ENCODE assay signal across 22 cellular contexts in the genomic region with DNA sequence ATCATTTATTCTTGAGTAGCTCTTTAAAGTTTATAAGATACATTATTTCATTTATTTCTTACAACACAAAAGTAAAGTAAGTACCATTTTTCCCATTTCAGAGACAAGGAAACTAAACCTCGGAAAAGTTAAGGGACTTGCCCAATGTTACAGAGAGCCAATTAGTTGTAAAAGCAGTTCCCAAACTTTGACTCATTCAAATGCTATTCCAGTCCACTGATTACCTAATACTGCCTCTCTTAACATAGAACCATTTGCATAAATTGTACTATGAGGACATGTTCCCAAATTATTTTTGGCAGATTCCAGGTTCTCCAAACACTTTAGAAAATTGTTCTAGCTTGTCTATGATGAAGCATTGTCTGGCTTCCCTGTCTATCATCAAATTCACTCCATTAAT. TPM values are rescaled to one million over a fixed set of nuclear protein-coding genes. Genes with fewer than 3 reads are reported as not detected.
A peak's percentile ranks its signal among the peaks of the same experiment; 100 is the strongest.
DNase-seq lines count a peak whose midpoint lies in the region; ATAC-seq and TF ChIP-seq lines count a peak whose summit lies in the region.
"Had no signal": no experiment of that assay in that cellular context is flagged by ENCODE, and none has a peak within 500 bp of the region (broad histone marks: within the 10 kb centered on the region; RNA-seq: fewer than 3 reads in every experiment).

No MANE protein-coding gene starts in this region.

- H3K9ac ChIP-seq in adipocyte (ENCODE audit: low read length) = no peak overlapping the region
- H3K9ac ChIP-seq in Karpas-422 (ENCODE audit: low read length) = no peak overlapping the region
- H3K9ac ChIP-seq: BLaER1 treated with 17β-estradiol and CSF1 and Interleukin-3, amounts not matched to agents 10 nM and 100 nM had no signal

- H3K79me2 ChIP-seq in Karpas-422 (ENCODE audit: low read length) = no peaks in the 10 kb centered on the region

- no peaks in the 10 kb centered on the region for H3K9me2 ChIP-seq in Karpas-422 (replicated peaks; ENCODE audit: insufficient read depth, low read length)

- H3K36me3 ChIP-seq in adipocyte (ENCODE audit: control insufficient read depth, insufficient read depth, low read length, severe bottlenecking) = no peaks in the 10 kb centered on the region
- H3K36me3 ChIP-seq in Karpas-422 (ENCODE audit: insufficient read depth, low read length) = no peaks in the 10 kb centered on the region
- H3K36me3 ChIP-seq: BLaER1 treated with 17β-estradiol and CSF1 and Interleukin-3, amounts not matched to agents 10 nM and 100 nM; cardiac muscle cell; left ventricle myocardium inferior; spleen; upper lobe of left lung had no signal

- H3K4me3 Mint-ChIP-seq in activated CD8-positive, alpha-beta T cell treated with anti-CD3 and anti-CD28 coated beads for 36 hours = no peak overlapping the region
- H3K4me3 Mint-ChIP-seq: activated naive CD8-positive, alpha-beta T cell treated with anti-CD3 and anti-CD28 coated beads, Interleukin-2, amount 10 ng/mL, durations not matched to agents 7 days and 5 days; stimulated activated naive CD8-positive, alpha-beta T cell treated with anti-CD3 and anti-CD28 coated beads, Interleukin-15, amount 100 ng/mL, for 72 hours had no signal

- H3K4me3 ChIP-seq in adipocyte (ENCODE audit: low read length) (no peak overlapping the region), fibroblast of pulmonary artery (replicated peaks; ENCODE audit: low read depth, low read length) (no peak overlapping the region), Karpas-422 (ENCODE audit: low read length) (no peak overlapping the region)
- H3K4me3 ChIP-seq: BLaER1 treated with 17β-estradiol and CSF1 and Interleukin-3, amounts not matched to agents 10 nM and 100 nM; cardiac muscle cell; left ventricle myocardium inferior; spleen; upper lobe of left lung had no signal

- CTCF ChIA-PET in activated CD8-positive, alpha-beta T cell treated with anti-CD3 and anti-CD28 coated beads for 36 hours (lab: Charles Lee) = interaction anchor here (0.6 kb wide), 1 partner anchor 860 kb away, joined by 3 read pairs; no protein-coding TSS in a partner anchor

- ATAC-seq in HG03460 (IDR thresholded peaks at IDR 0.05; ENCODE audit: unreplicated experiment) = no peak
- no peak for ATAC-seq in activated CD8-positive, alpha-beta T cell treated with anti-CD3 and anti-CD28 coated beads for 36 hours
- ATAC-seq: stimulated activated naive CD8-positive, alpha-beta T cell treated with anti-CD3 and anti-CD28 coated beads, Interleukin-15, amount 100 ng/mL, for 72 hours had no signal

- H3K4me1 ChIP-seq in adipocyte (ENCODE audit: control insufficient read depth, insufficient read depth, low read length) (peaks cover 6% of the 10 kb centered on the region), Karpas-422 (ENCODE audit: low read length) (no peaks in the 10 kb centered on the region)
- H3K4me1 ChIP-seq: BLaER1 treated with 17β-estradiol and CSF1 and Interleukin-3, amounts not matched to agents 10 nM and 100 nM; left ventricle myocardium inferior; spleen; upper lobe of left lung had no signal

- H3K4me1 Mint-ChIP-seq in activated CD8-positive, alpha-beta T cell treated with anti-CD3 and anti-CD28 coated beads for 36 hours (ENCODE audit: low read depth) = no peaks in the 10 kb centered on the region
- H3K4me1 Mint-ChIP-seq: activated naive CD8-positive, alpha-beta T cell treated with anti-CD3 and anti-CD28 coated beads, Interleukin-2, amount 10 ng/mL, durations not matched to agents 7 days and 5 days; stimulated activated naive CD8-positive, alpha-beta T cell treated with anti-CD3 and anti-CD28 coated beads, Interleukin-15, amount 100 ng/mL, for 72 hours had no signal

- no peak overlapping the region for H3K27ac Mint-ChIP-seq in activated CD8-positive, alpha-beta T cell treated with anti-CD3 and anti-CD28 coated beads for 36 hours
- H3K27ac Mint-ChIP-seq: activated naive CD8-positive, alpha-beta T cell treated with anti-CD3 and anti-CD28 coated beads, Interleukin-2, amount 10 ng/mL, durations not matched to agents 7 days and 5 days; activated T-helper 2 cell treated with anti-CD3 and anti-CD28 coated beads, Interferon-gamma antibody, Interleukin-2, Interleukin-4, amounts not matched to agents 10 μg/mL and 5 μg/mL and 100 μg/mL, durations not matched to agents 14 hours and 24 hours and 36 hours; stimulated activated naive CD8-positive, alpha-beta T cell treated with anti-CD3 and anti-CD28 coated beads, Interleukin-15, amount 100 ng/mL, for 72 hours had no signal

- intact Hi-C loops in activated CD8-positive, alpha-beta T cell treated with anti-CD3 and anti-CD28 coated beads for 36 hours (cut with micrococcal nuclease) = no loop called here

- POLR2A ChIA-PET in activated CD8-positive, alpha-beta T cell treated with anti-CD3 and anti-CD28 coated beads for 36 hours (lab: Charles Lee) = no interaction called here

- H3K27me3 ChIP-seq in adipocyte (replicated peaks; ENCODE audit: control insufficient read depth, insufficient read depth, low read length) (no peaks in the 10 kb centered on the region), Karpas-422 (ENCODE audit: low read length) (no peaks in the 10 kb centered on the region)
- H3K27me3 ChIP-seq: cardiac muscle cell, spleen, upper lobe of left lung had no signal

- no peak for TF ChIP-seq CTCF in fibroblast of pulmonary artery (IDR thresholded peaks at IDR 0.05; ENCODE audit: low read length, missing control alignments)
- no peak for TF ChIP-seq CTCF in activated CD8-positive, alpha-beta T cell treated with anti-CD3 and anti-CD28 coated beads for 36 hours (IDR thresholded peaks at IDR 0.05)

- H3K27me3 Mint-ChIP-seq in activated CD8-positive, alpha-beta T cell treated with anti-CD3 and anti-CD28 coated beads for 36 hours = no peaks in the 10 kb centered on the region
- H3K27me3 Mint-ChIP-seq: activated naive CD8-positive, alpha-beta T cell treated with anti-CD3 and anti-CD28 coated beads, Interleukin-2, amount 10 ng/mL, durations not matched to agents 7 days and 5 days; stimulated activated naive CD8-positive, alpha-beta T cell treated with anti-CD3 and anti-CD28 coated beads, Interleukin-15, amount 100 ng/mL, for 72 hours had no signal

- H3K9me3 ChIP-seq in adipocyte (ENCODE audit: control insufficient read depth, low read length) = no peaks in the 10 kb centered on the region
- H3K9me3 ChIP-seq in Karpas-422 (ENCODE audit: low read length) = no peaks in the 10 kb centered on the region; the same call in 1 of the 2 replicates
- H3K9me3 ChIP-seq: BLaER1 treated with 17β-estradiol and CSF1 and Interleukin-3, amounts not matched to agents 10 nM and 100 nM; left ventricle myocardium inferior; spleen; upper lobe of left lung had no signal

- no peaks in the 10 kb centered on the region for H3K9me3 Mint-ChIP-seq in activated CD8-positive, alpha-beta T cell treated with anti-CD3 and anti-CD28 coated beads for 36 hours
- H3K9me3 Mint-ChIP-seq: activated naive CD8-positive, alpha-beta T cell treated with anti-CD3 and anti-CD28 coated beads, Interleukin-2, amount 10 ng/mL, durations not matched to agents 7 days and 5 days; activated T-helper 2 cell treated with anti-CD3 and anti-CD28 coated beads, Interferon-gamma antibody, Interleukin-2, Interleukin-4, amounts not matched to agents 10 μg/mL and 5 μg/mL and 100 μg/mL, durations not matched to agents 14 hours and 24 hours and 36 hours; stimulated activated naive CD8-positive, alpha-beta T cell treated with anti-CD3 and anti-CD28 coated beads, Interleukin-15, amount 100 ng/mL, for 72 hours had no signal

- H3K4me2 ChIP-seq in Karpas-422 (ENCODE audit: low read depth, low read length, poor library complexity, severe bottlenecking) = no peak overlapping the region
- H3K4me2 ChIP-seq: BLaER1 treated with 17β-estradiol and CSF1 and Interleukin-3, amounts not matched to agents 10 nM and 100 nM had no signal

- H3K27ac ChIP-seq in Karpas-422 (ENCODE audit: low read length) = no peak overlapping the region
- H3K27ac ChIP-seq: BLaER1 treated with 17β-estradiol and CSF1 and Interleukin-3, amounts not matched to agents 10 nM and 100 nM; cardiac muscle cell; left ventricle myocardium inferior; spleen; upper lobe of left lung had no signal

- no peaks in the 10 kb centered on the region for H3K36me3 Mint-ChIP-seq in activated CD8-positive, alpha-beta T cell treated with anti-CD3 and anti-CD28 coated beads for 36 hours (ENCODE audit: low read depth)
- H3K36me3 Mint-ChIP-seq: activated naive CD8-positive, alpha-beta T cell treated with anti-CD3 and anti-CD28 coated beads, Interleukin-2, amount 10 ng/mL, durations not matched to agents 7 days and 5 days had no signal

- peak; percentile 80 for DNase-seq in EH (ENCODE audit: low read depth)
- DNase-seq in adipocyte (ENCODE audit: low read depth) = peak; percentile 60
- DNase-seq in fibroblast of pulmonary artery (ENCODE audit: low read depth) = peak; percentile 24
- DNase-seq in renal cortical epithelial cell (ENCODE audit: low read depth) = peak; percentile 69
- DNase-seq in Karpas-422 = no peak
- DNase-seq in RKO (ENCODE audit: low spot score) = no peak
- DNase-seq in activated CD8-positive, alpha-beta T cell treated with anti-CD3 and anti-CD28 coated beads for 36 hours = no peak
- DNase-seq: activated CD4-positive, alpha-beta T cell treated with anti-CD3 and anti-CD28 coated beads for 48 hours; activated naive CD8-positive, alpha-beta T cell treated with anti-CD3 and anti-CD28 coated beads, Interleukin-2, amount 10 ng/mL, durations not matched to agents 7 days and 5 days; dermis blood vessel endothelial cell; left ventricle myocardium inferior; NCI-H1105; NCI-H526; SHP77; spleen; stimulated activated CD4-positive, alpha-beta T cell treated with anti-CD3 and anti-CD28 coated beads, Interleukin-4, amount 100 ng/mL, for 24 hours; stimulated activated naive CD8-positive, alpha-beta T cell treated with anti-CD3 and anti-CD28 coated beads, Interleukin-15, amount 100 ng/mL, for 72 hours; upper lobe of left lung had no signal

- H4K20me1 ChIP-seq in Karpas-422 (ENCODE audit: insufficient read depth, low read depth, low read length) = no peaks in the 10 kb centered on the region
- H4K20me1 ChIP-seq: BLaER1 treated with 17β-estradiol and CSF1 and Interleukin-3, amounts not matched to agents 10 nM and 100 nM had no signal

- H2AFZ ChIP-seq in Karpas-422 (ENCODE audit: low read length) = no peak overlapping the region

RNA-seq across cellular contexts. Expression of a gene that starts 45.6 kb away (rescaled TPM):
- under 0.01 and 3.5 TPM in 2 replicates for total RNA-seq in renal cortical epithelial cell
- not detected in 2 replicates for total RNA-seq in Karpas-422 (2014; rRNA removed; shearing (Covaris generic); ENCODE audit: low replicate concordance)
- total RNA-seq in activated CD8-positive, alpha-beta T cell treated with anti-CD3 and anti-CD28 coated beads for 36 hours = not detected
- total RNA-seq: activated T-helper 2 cell treated with anti-CD3 and anti-CD28 coated beads, Interferon-gamma antibody, Interleukin-2, Interleukin-4, amounts not matched to agents 10 μg/mL and 5 μg/mL and 100 μg/mL, durations not matched to agents 14 hours and 24 hours and 36 hours had no signal

Comparison
In these comparisons a context has a peak if more than half of its experiments do, and no peak if none do; other contexts are left out.
1. DNase-seq: peak in EH (single experiment), adipocyte (single experiment), fibroblast of pulmonary artery (single experiment) and renal cortical epithelial cell (single experiment); none in Karpas-422 (single experiment), RKO (single experiment) and activated CD8-positive, alpha-beta T cell treated with anti-CD3 and anti-CD28 coated beads for 36 hours (single experiment).